18 cellular contexts compared by ENCODE assay signal in the genomic region with DNA sequence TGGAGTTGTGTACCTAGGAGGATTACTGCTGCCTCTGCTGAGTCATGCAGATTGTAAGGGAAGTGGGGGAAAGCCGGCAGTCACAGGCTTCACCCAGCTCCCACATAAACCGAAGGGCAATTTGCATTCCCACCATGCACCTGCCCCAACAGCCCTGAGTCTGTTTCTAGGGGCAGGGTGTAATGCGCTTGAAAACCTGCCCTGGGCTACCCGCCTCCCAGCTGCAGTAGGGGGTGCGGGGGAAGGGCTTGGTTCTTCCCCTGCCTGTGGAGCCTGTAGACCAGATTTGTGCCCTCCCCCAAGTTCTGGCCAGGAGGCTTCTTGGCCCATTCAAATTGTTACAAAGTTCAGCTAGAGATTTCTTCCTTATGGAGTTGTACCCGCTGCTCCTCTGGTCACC.
"Had no signal": no experiment of that assay in that cellular context is flagged by ENCODE, and none has a peak within 500 bp of the region (broad histone marks: within the 10 kb centered on the region; RNA-seq: fewer than 3 reads in every experiment).

No MANE protein-coding gene starts in this region.

- H3K36me3 Mint-ChIP-seq: naive thymus-derived CD8-positive, alpha-beta T cell; stimulated activated naive B cell treated with anti-CD40 and anti-IgM and Interleukin-4, amounts not matched to agents 10 μg/mL and 1 μg/mL and 100 μg/mL, for 72 hours had no signal

- H3K4me3 ChIP-seq: psoas muscle, spleen, testis, tibial nerve, upper lobe of right lung had no signal

- H3K27ac Mint-ChIP-seq: dendritic cell treated with granulocyte-macrophage colony-stimulating factor and Interleukin-4, amounts not matched to agents 40 ng/mL and 50 ng/mL, for 4 days; effector memory CD8-positive, alpha-beta T cell; naive thymus-derived CD8-positive, alpha-beta T cell; stimulated activated naive B cell treated with anti-CD40 and anti-IgM and Interleukin-4, amounts not matched to agents 10 μg/mL and 1 μg/mL and 100 μg/mL, for 72 hours; stimulated activated naive CD8-positive, alpha-beta T cell treated with anti-CD3 and anti-CD28 coated beads, Interleukin-15, amount 100 ng/mL, for 72 hours had no signal

- H3K9me3 Mint-ChIP-seq: effector memory CD8-positive, alpha-beta T cell; stimulated activated naive B cell treated with anti-CD40 and anti-IgM and Interleukin-4, amounts not matched to agents 10 μg/mL and 1 μg/mL and 100 μg/mL, for 72 hours; stimulated activated naive CD8-positive, alpha-beta T cell treated with anti-CD3 and anti-CD28 coated beads, Interleukin-15, amount 100 ng/mL, for 72 hours had no signal

- H3K9me3 ChIP-seq: neutrophil, psoas muscle, spleen, testis, tibial nerve, upper lobe of right lung had no signal

- ATAC-seq: effector memory CD8-positive, alpha-beta T cell; foreskin keratinocyte; naive thymus-derived CD8-positive, alpha-beta T cell; psoas muscle; sciatic nerve; stimulated activated naive B cell treated with anti-CD40 and anti-IgM and Interleukin-4, amounts not matched to agents 10 μg/mL and 1 μg/mL and 100 μg/mL, for 72 hours; stimulated activated naive CD8-positive, alpha-beta T cell treated with anti-CD3 and anti-CD28 coated beads, Interleukin-15, amount 100 ng/mL, for 72 hours; upper lobe of right lung had no signal

- H3K27me3 ChIP-seq: foreskin keratinocyte, neutrophil, testis, upper lobe of right lung had no signal

- H3K4me1 Mint-ChIP-seq: naive thymus-derived CD8-positive, alpha-beta T cell; stimulated activated naive B cell treated with anti-CD40 and anti-IgM and Interleukin-4, amounts not matched to agents 10 μg/mL and 1 μg/mL and 100 μg/mL, for 72 hours; stimulated activated naive CD8-positive, alpha-beta T cell treated with anti-CD3 and anti-CD28 coated beads, Interleukin-15, amount 100 ng/mL, for 72 hours had no signal

- DNase-seq: effector memory CD8-positive, alpha-beta T cell; erythroblast; foreskin keratinocyte; kidney glomerular epithelial cell; naive thymus-derived CD8-positive, alpha-beta T cell; psoas muscle; spleen; stimulated activated CD4-positive, alpha-beta T cell treated with anti-CD3 and anti-CD28 coated beads, Interleukin-15, amount 100 ng/mL, for 24 hours; stimulated activated CD4-positive, alpha-beta T cell treated with anti-CD3 and anti-CD28 coated beads, Interleukin-1b, Interleukin-23, amount 100 ng/mL, for 48 hours; stimulated activated CD4-positive, alpha-beta T cell treated with anti-CD3 and anti-CD28 coated beads, Interleukin-4, amount 100 ng/mL, for 4 hours; stimulated activated naive B cell treated with anti-CD40 and anti-IgM and Interleukin-4, amounts not matched to agents 10 μg/mL and 1 μg/mL and 100 μg/mL, for 72 hours; stimulated activated naive CD8-positive, alpha-beta T cell treated with anti-CD3 and anti-CD28 coated beads, Interleukin-15, amount 100 ng/mL, for 72 hours; testis; upper lobe of right lung had no signal

- H3K27ac ChIP-seq: foreskin keratinocyte, neutrophil, psoas muscle, spleen, testis, tibial nerve, upper lobe of right lung had no signal

- H3K4me3 Mint-ChIP-seq: dendritic cell treated with granulocyte-macrophage colony-stimulating factor and Interleukin-4, amounts not matched to agents 40 ng/mL and 50 ng/mL, for 4 days; effector memory CD8-positive, alpha-beta T cell; naive thymus-derived CD8-positive, alpha-beta T cell; stimulated activated naive B cell treated with anti-CD40 and anti-IgM and Interleukin-4, amounts not matched to agents 10 μg/mL and 1 μg/mL and 100 μg/mL, for 72 hours; stimulated activated naive CD8-positive, alpha-beta T cell treated with anti-CD3 and anti-CD28 coated beads, Interleukin-15, amount 100 ng/mL, for 72 hours had no signal

- H3K36me3 ChIP-seq: neutrophil, spleen, tibial nerve, upper lobe of right lung had no signal

- H3K27me3 Mint-ChIP-seq: effector memory CD8-positive, alpha-beta T cell; stimulated activated naive CD8-positive, alpha-beta T cell treated with anti-CD3 and anti-CD28 coated beads, Interleukin-15, amount 100 ng/mL, for 72 hours had no signal

- H3K4me1 ChIP-seq: foreskin keratinocyte, psoas muscle, spleen, testis, tibial nerve, upper lobe of right lung had no signal
